9 cellular contexts compared by ENCODE assay signal in genomic region chr20:50635676-50636600, GRCh38. TPM values are rescaled to one million over a fixed set of nuclear protein-coding genes. Genes with fewer than 3 reads are reported as not detected.
DNase-seq lines count a peak whose midpoint lies in the region; ATAC-seq, FAIRE-seq and TF ChIP-seq lines count a peak whose summit lies in the region.
"Had no signal": no experiment of that assay in that cellular context is flagged by ENCODE, and none has a peak within 500 bp of the region (broad histone marks: within the 10 kb centered on the region; RNA-seq: fewer than 3 reads in every experiment).

No MANE protein-coding gene starts in this region.

- in situ Hi-C loops in Panc1 (cut with HindIII; ENCODE audit: low pct_unique_long_range_greater_than_20kb, low sequenced_read_pairs), result no loop called here

- CTCF ChIA-PET in Panc1 (lab: Charles Lee), result interaction anchor here (0.5 to 1.6 kb wide), 8 partner anchors 10 to 630 kb away, joined by 3 to 5 read pairs (median 4); no protein-coding TSS in a partner anchor

- H3K4me3 ChIP-seq in Panc1 (ENCODE audit: low read depth in 2 of 2, low read length in 2 of 2) (peak overlapping the region; percentile 18 to 36), fibroblast of the aortic adventitia (ENCODE audit: low read depth, low read length) (no peak overlapping the region), pancreas (peak overlapping the region in 2 of 4 donors; percentile 13 to 19)

- H3K4me1 ChIP-seq in Panc1 (ENCODE audit: control insufficient read depth, insufficient read depth, low read length) (peaks cover 91% of the 10 kb centered on the region), pancreas (peaks cover 0 to 5% (median 4%) of the 10 kb centered on the region in 3 donors)

- POLR2A ChIA-PET in Panc1 (lab: Charles Lee), result interaction anchor here (0.6 kb wide), 2 partner anchors 10 to 825 kb away, joined by 3 to 7 read pairs; no protein-coding TSS in a partner anchor

- no TSS peak for BruUV-seq in Panc1 (replicated peaks; lab: Mats Ljungman, UMichigan)

- WGBS in pancreas, 2 donors, result 15 to 16% methylated on average over 21 of the region's 21 CpGs

- FAIRE-seq in HTR-8/SVneo (lab: Jason Lieb, UNC) (peak; percentile 72), pancreas (lab: Jason Lieb, UNC) (no peak)

- DNase-seq in COR-L47 (lab: John Stamatoyannopoulos, UW) (peak; percentile 53), HTR-8/SVneo (ENCODE audit: insufficient read length, low spot score) (peak; percentile 82), Panc1 (ENCODE audit: low read depth, low spot score) (peak; percentile 59), fibroblast of the aortic adventitia (ENCODE audit: low read depth) (peak; percentile 51), pancreas (peak; percentile 61 to 92 (median 82))
- peak; percentile 82 for DNase-seq in activated T-cell treated with anti-CD3 and anti-CD28 coated beads, Interleukin-2, amount 50 U/mL, for 48 hours

- H3K36me3 ChIP-seq in Panc1 (ENCODE audit: control insufficient read depth, insufficient read depth, low read length) (no peaks in the 10 kb centered on the region), pancreas (no peaks in the 10 kb centered on the region)

- no peaks in the 10 kb centered on the region for H3K9me3 ChIP-seq in Panc1 (ENCODE audit: control insufficient read depth, insufficient read depth, low read depth, low read length)
- no peaks in the 10 kb centered on the region for H3K9me3 ChIP-seq in pancreas

- ATAC-seq in Panc1 (peak; percentile 60), pancreas (peak; percentile 80 to 95 (median 90)), HG02571 (IDR thresholded peaks at IDR 0.05; ENCODE audit: unreplicated experiment) (no peak), GM18861 (IDR thresholded peaks at IDR 0.05; ENCODE audit: unreplicated experiment) (no peak)

- H3K27me3 ChIP-seq in Panc1 (ENCODE audit: control insufficient read depth, insufficient read depth, low read length), result no peaks in the 10 kb centered on the region
- no peaks in the 10 kb centered on the region for H3K27me3 ChIP-seq in pancreas

- peak; percentile 99 for TF ChIP-seq CTCF in Panc1 (IDR thresholded peaks at IDR 0.05)
- TF ChIP-seq CTCF in fibroblast of the aortic adventitia (IDR thresholded peaks at IDR 0.05; ENCODE audit: insufficient read depth, low read length), result peak; percentile 92
- peak; percentile 75 to 94 (median 90) for TF ChIP-seq CTCF in pancreas (IDR thresholded peaks at IDR 0.05)

- intact Hi-C loops in Panc1 (cut with micrococcal nuclease; ENCODE audit: unreplicated experiment), result no loop called here
- intact Hi-C loops in pancreas (cut with DNase I), result no loop called here

- peak overlapping the region; percentile 95 for H3K27ac ChIP-seq in Panc1 (ENCODE audit: low read length)
- no peak overlapping the region for H3K27ac ChIP-seq in pancreas

RNA-seq across cellular contexts. Expression of gene RIPOR3, which starts 55.4 kb away (rescaled TPM):
- total RNA-seq in Panc1 (2021; ENCODE audit: unreplicated experiment), result 92.5 TPM
- 97.9 TPM for polyA plus RNA-seq in Panc1 (2012; ENCODE audit: insufficient read length)
- 1.6 and 6.5 TPM in 2 replicates for total RNA-seq in fibroblast of the aortic adventitia (ENCODE audit: low replicate concordance)
- total RNA-seq in pancreas, result 1 to 10 TPM in 4 of 6 donors, under 1 TPM in 2; 0.67 to 3.4 (median 1.5) TPM
- polyA plus RNA-seq in pancreas, result 10 to 100 TPM in 1 of 2 donors, 1 to 10 TPM in 1; 8.1 to 11.3 TPM
- total RNA-seq: T-helper 2 cell treated with Interferon-gamma antibody and Interleukin-4, amounts not matched to agents 100 ng/mL and 5 ng/mL, for 36 hours had no signal

Comparison
In these comparisons a context has a peak if more than half of its experiments do, and no peak if none do; other contexts are left out.
1. ATAC-seq: peak in Panc1 (single experiment) and pancreas (4 of 4); none in HG02571 (single experiment) and GM18861 (single experiment).
2. RNA of gene RIPOR3, which starts 55.4 kb away (total RNA-seq): 92.5 TPM in Panc1 (single experiment); 1.6 to 6.5 TPM in fibroblast of the aortic adventitia and 0.67 to 3.4 TPM in pancreas; every median in the first group is over 10 times any median in the second.
3. Peak in every context shown above with its lines, with median percentiles within 50 percentile points of each other: DNase-seq and CTCF ChIP-seq.